In genomic region chr5:38367966-38368365, GRCh38 we compare ENCODE assay signal across 16 cellular contexts.
DNase-seq lines count a peak whose midpoint lies in the region; ATAC-seq and TF ChIP-seq lines count a peak whose summit lies in the region.
"Had no signal": no experiment of that assay in that cellular context is flagged by ENCODE, and none has a peak within 500 bp of the region (broad histone marks: within the 10 kb centered on the region; RNA-seq: fewer than 3 reads in every experiment).

No MANE protein-coding gene starts in this region.

- TF ChIP-seq CTCF in VCaP (conservative IDR thresholded peaks at IDR 0.05): no peak
- no peak for TF ChIP-seq CTCF in lower lobe of right lung (IDR thresholded peaks at IDR 0.05)

- intact Hi-C loops in naive thymus-derived CD4-positive, alpha-beta T cell (cut with micrococcal nuclease): no loop called here
- intact Hi-C loops in lower lobe of right lung (cut with DNase I): no loop called here

- no peak for ATAC-seq in naive thymus-derived CD4-positive, alpha-beta T cell
- ATAC-seq in lower lobe of right lung (no peak), HG02981 (IDR thresholded peaks at IDR 0.05; ENCODE audit: unreplicated experiment) (no peak)

- CTCF ChIA-PET in naive thymus-derived CD4-positive, alpha-beta T cell (lab: Charles Lee): interaction anchor here (0.6 kb wide), 1 partner anchor 10 kb away, joined by 3 read pairs; no protein-coding TSS in a partner anchor

- no peaks in the 10 kb centered on the region for H3K9me3 Mint-ChIP-seq in activated naive CD8-positive, alpha-beta T cell (ENCODE audit: low read depth)
- no peaks in the 10 kb centered on the region for H3K9me3 Mint-ChIP-seq in activated naive CD8-positive, alpha-beta T cell treated with anti-CD3 and anti-CD28 coated beads for 36 hours
- H3K9me3 Mint-ChIP-seq in naive thymus-derived CD4-positive, alpha-beta T cell: no peaks in the 10 kb centered on the region

- H3K36me3 Mint-ChIP-seq in activated naive CD8-positive, alpha-beta T cell: no peaks in the 10 kb centered on the region
- H3K36me3 Mint-ChIP-seq in activated naive CD8-positive, alpha-beta T cell treated with anti-CD3 and anti-CD28 coated beads for 36 hours: no peaks in the 10 kb centered on the region
- no peaks in the 10 kb centered on the region for H3K36me3 Mint-ChIP-seq in naive thymus-derived CD4-positive, alpha-beta T cell
- H3K36me3 Mint-ChIP-seq: CD4-positive, alpha-beta memory T cell had no signal

- no peak for DNase-seq in activated naive CD8-positive, alpha-beta T cell treated with anti-CD3 and anti-CD28 coated beads for 36 hours
- DNase-seq in naive thymus-derived CD4-positive, alpha-beta T cell: peak in 2 of 9 donors; percentile 22 to 23
- DNase-seq in lower lobe of right lung (no peak), Kasumi-1 (lab: John Stamatoyannopoulos, UW) (no peak)
- DNase-seq: CD4-positive, alpha-beta memory T cell; EL; MG63; NCI-H1048; NCI-H1436; NCI-H2029; NCI-H345; NCI-H524 treated with DMSO at 0.1 percent for 48 hours had no signal

- POLR2A ChIA-PET in naive thymus-derived CD4-positive, alpha-beta T cell (lab: Charles Lee): interaction anchor here (1.0 kb wide), 1 partner anchor 10 kb away, joined by 5 read pairs; no protein-coding TSS in a partner anchor

- H3K27me3 ChIP-seq in naive thymus-derived CD4-positive, alpha-beta T cell (ENCODE audit: control insufficient read depth in 2 of 2, insufficient read depth in 2 of 2, low read length in 2 of 2): no peaks in the 10 kb centered on the region
- no peaks in the 10 kb centered on the region for H3K27me3 ChIP-seq in lower lobe of right lung (ENCODE audit: low read depth)
- H3K27me3 ChIP-seq: BE2C, MG63 had no signal

- peaks cover 0 to 6% of the 10 kb centered on the region in 2 donors for H3K4me1 ChIP-seq in naive thymus-derived CD4-positive, alpha-beta T cell (ENCODE audit: control insufficient read depth in 2 of 2, insufficient read depth in 2 of 2, low read length in 2 of 2)
- H3K4me1 ChIP-seq in lower lobe of right lung: no peaks in the 10 kb centered on the region
- H3K4me1 ChIP-seq: BE2C had no signal

- no peaks in the 10 kb centered on the region for H3K9me3 ChIP-seq in naive thymus-derived CD4-positive, alpha-beta T cell (ENCODE audit: control insufficient read depth in 2 of 3, low read length in 3 of 3)
- no peaks in the 10 kb centered on the region for H3K9me3 ChIP-seq in lower lobe of right lung
- H3K9me3 ChIP-seq: BE2C, MG63 had no signal

- no peaks in the 10 kb centered on the region for H3K36me3 ChIP-seq in naive thymus-derived CD4-positive, alpha-beta T cell (ENCODE audit: control insufficient read depth in 2 of 3, insufficient read depth in 3 of 3, low read length in 3 of 3)
- H3K36me3 ChIP-seq in lower lobe of right lung: no peaks in the 10 kb centered on the region
- H3K36me3 ChIP-seq: BE2C, MG63 had no signal

- H3K4me3 ChIP-seq in naive thymus-derived CD4-positive, alpha-beta T cell (ENCODE audit: low read length): peak overlapping the region; percentile 17
- H3K4me3 ChIP-seq in lower lobe of right lung: no peak overlapping the region
- H3K4me3 ChIP-seq: MG63 had no signal

- peaks cover 4% of the 10 kb centered on the region for H3K27me3 Mint-ChIP-seq in activated naive CD8-positive, alpha-beta T cell
- H3K27me3 Mint-ChIP-seq in activated naive CD8-positive, alpha-beta T cell treated with anti-CD3 and anti-CD28 coated beads for 36 hours: peaks cover 4% of the 10 kb centered on the region
- peaks cover 0 to 11% (median 3%) of the 10 kb centered on the region in 5 donors for H3K27me3 Mint-ChIP-seq in naive thymus-derived CD4-positive, alpha-beta T cell

- H3K27ac Mint-ChIP-seq in activated naive CD8-positive, alpha-beta T cell: no peak overlapping the region
- no peak overlapping the region for H3K27ac Mint-ChIP-seq in activated naive CD8-positive, alpha-beta T cell treated with anti-CD3 and anti-CD28 coated beads for 36 hours
- peak overlapping the region in 5 of 9 donors; percentile 6 to 49 (median 36) for H3K27ac Mint-ChIP-seq in naive thymus-derived CD4-positive, alpha-beta T cell

- peaks cover 14% of the 10 kb centered on the region for H3K4me1 Mint-ChIP-seq in activated naive CD8-positive, alpha-beta T cell (ENCODE audit: low read depth)
- H3K4me1 Mint-ChIP-seq in activated naive CD8-positive, alpha-beta T cell treated with anti-CD3 and anti-CD28 coated beads for 36 hours: peaks cover 11% of the 10 kb centered on the region
- H3K4me1 Mint-ChIP-seq in naive thymus-derived CD4-positive, alpha-beta T cell: peaks cover 2 to 24% (median 22%) of the 10 kb centered on the region in 7 donors

- peak overlapping the region; percentile 14 for H3K4me3 Mint-ChIP-seq in activated naive CD8-positive, alpha-beta T cell
- no peak overlapping the region for H3K4me3 Mint-ChIP-seq in activated naive CD8-positive, alpha-beta T cell treated with anti-CD3 and anti-CD28 coated beads for 36 hours
- peak overlapping the region in 9 of 10 donors; percentile 39 to 80 (median 68) for H3K4me3 Mint-ChIP-seq in naive thymus-derived CD4-positive, alpha-beta T cell

- peak overlapping the region; percentile 81 for H3K27ac ChIP-seq in VCaP
- no peak overlapping the region for H3K27ac ChIP-seq in naive thymus-derived CD4-positive, alpha-beta T cell (ENCODE audit: low read depth, low read length)
- no peak overlapping the region for H3K27ac ChIP-seq in lower lobe of right lung

Comparison
In these comparisons a context has a peak if more than half of its experiments do, and no peak if none do; other contexts are left out.
1. H3K27ac Mint-ChIP-seq: peak in naive thymus-derived CD4-positive, alpha-beta T cell (5 of 9); none in activated naive CD8-positive, alpha-beta T cell (single experiment) and activated naive CD8-positive, alpha-beta T cell treated with anti-CD3 and anti-CD28 coated beads for 36 hours (single experiment).